ENCODE assay signal across 16 cellular contexts in the genomic region with DNA sequence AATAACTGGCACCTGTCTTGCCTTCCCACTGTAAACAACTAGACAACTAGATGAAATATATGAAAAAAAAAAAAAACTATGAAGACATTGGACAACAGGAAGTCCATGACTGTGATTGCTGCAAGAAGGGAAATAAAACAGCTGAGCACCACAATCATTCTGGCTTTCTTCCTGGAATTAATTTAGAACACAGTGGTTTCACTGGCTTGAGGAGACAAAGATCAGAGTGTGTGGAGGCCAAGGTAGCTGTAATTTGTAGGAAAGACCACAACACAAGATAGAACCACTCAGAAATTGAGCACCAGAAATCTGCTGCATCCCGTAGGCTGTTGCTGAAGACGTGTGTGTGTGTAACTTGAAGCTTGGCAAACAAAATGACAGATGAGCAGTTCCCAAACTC.
DNase-seq lines count a peak whose midpoint lies in the region; ATAC-seq and TF ChIP-seq lines count a peak whose summit lies in the region.
"Had no signal": no experiment of that assay in that cellular context is flagged by ENCODE, and none has a peak within 500 bp of the region (broad histone marks: within the 10 kb centered on the region; RNA-seq: fewer than 3 reads in every experiment).

No MANE protein-coding gene starts in this region.

- H3K9me3 Mint-ChIP-seq in natural killer cell treated with Interleukin-12 subunit alpha and Interleukin-12 subunit beta and Interleukin-15 and Interleukin-18, amount 100 ng/mL, for 72 hours, result no peaks in the 10 kb centered on the region

- H3K27ac ChIP-seq in esophagus muscularis mucosa (replicated peaks in 1 of 4) (peak overlapping the region; percentile 37 to 55 (median 51)), skeletal muscle tissue (ENCODE audit: low read depth, low read length) (peak overlapping the region; percentile 11)
- H3K27ac ChIP-seq: C4-2B, hepatocyte, SJSA1, testis had no signal

- 23% methylated on average over 2 of the region's 2 CpGs for WGBS in esophagus muscularis mucosa

- TF ChIP-seq EP300 in esophagus muscularis mucosa (IDR thresholded peaks at IDR 0.05), result no peak

- H3K4me3 Mint-ChIP-seq in natural killer cell treated with Interleukin-12 subunit alpha and Interleukin-12 subunit beta and Interleukin-15 and Interleukin-18, amount 100 ng/mL, for 72 hours, result no peak overlapping the region
- H3K4me3 Mint-ChIP-seq: activated CD4-positive, alpha-beta T cell treated with anti-CD3 and anti-CD28 coated beads for 36 hours; naive thymus-derived CD4-positive, alpha-beta T cell had no signal

- H3K27ac Mint-ChIP-seq in natural killer cell treated with Interleukin-12 subunit alpha and Interleukin-12 subunit beta and Interleukin-15 and Interleukin-18, amount 100 ng/mL, for 72 hours, result no peak overlapping the region
- H3K27ac Mint-ChIP-seq: activated CD4-positive, alpha-beta T cell treated with anti-CD3 and anti-CD28 coated beads for 36 hours; naive thymus-derived CD4-positive, alpha-beta T cell had no signal

- ATAC-seq in left lobe of liver (peak; percentile 11), GM18502 (IDR thresholded peaks at IDR 0.05; ENCODE audit: poor library complexity, unreplicated experiment) (no peak)
- no peak for ATAC-seq in natural killer cell treated with Interleukin-12 subunit alpha and Interleukin-12 subunit beta and Interleukin-15 and Interleukin-18, amount 100 ng/mL, for 72 hours
- ATAC-seq: activated CD4-positive, alpha-beta T cell treated with anti-CD3 and anti-CD28 coated beads for 36 hours; naive thymus-derived CD4-positive, alpha-beta T cell had no signal

- no peaks in the 10 kb centered on the region for H3K36me3 Mint-ChIP-seq in natural killer cell treated with Interleukin-12 subunit alpha and Interleukin-12 subunit beta and Interleukin-15 and Interleukin-18, amount 100 ng/mL, for 72 hours

- intact Hi-C loops in esophagus muscularis mucosa (cut with DNase I), result no loop called here

- H3K4me3 ChIP-seq in esophagus muscularis mucosa, result no peak overlapping the region
- no peak overlapping the region for H3K4me3 ChIP-seq in skeletal muscle tissue (ENCODE audit: low read length in 3 of 3)
- H3K4me3 ChIP-seq: hepatocyte, SJSA1, testis had no signal

- TF ChIP-seq CTCF in esophagus muscularis mucosa (IDR thresholded peaks at IDR 0.05), result no peak

- H3K4me1 ChIP-seq in esophagus muscularis mucosa (peaks cover 0 to 5% (median 0%) of the 10 kb centered on the region in 4 donors), skeletal muscle tissue (ENCODE audit: control insufficient read depth in 3 of 3, insufficient read depth in 3 of 3, low read length in 3 of 3) (no peaks in the 10 kb centered on the region)
- H3K4me1 ChIP-seq: SJSA1 had no signal

- no peaks in the 10 kb centered on the region for H3K4me1 Mint-ChIP-seq in natural killer cell treated with Interleukin-12 subunit alpha and Interleukin-12 subunit beta and Interleukin-15 and Interleukin-18, amount 100 ng/mL, for 72 hours (ENCODE audit: low read depth in 2 of 2)
- H3K4me1 Mint-ChIP-seq: activated CD4-positive, alpha-beta T cell treated with anti-CD3 and anti-CD28 coated beads for 36 hours; naive thymus-derived CD4-positive, alpha-beta T cell had no signal

- H3K27me3 Mint-ChIP-seq in natural killer cell treated with Interleukin-12 subunit alpha and Interleukin-12 subunit beta and Interleukin-15 and Interleukin-18, amount 100 ng/mL, for 72 hours, result no peaks in the 10 kb centered on the region
- H3K27me3 Mint-ChIP-seq: activated CD4-positive, alpha-beta T cell treated with anti-CD3 and anti-CD28 coated beads for 36 hours had no signal

- no peaks in the 10 kb centered on the region for H3K27me3 ChIP-seq in esophagus muscularis mucosa
- no peaks in the 10 kb centered on the region for H3K27me3 ChIP-seq in skeletal muscle tissue (ENCODE audit: control insufficient read depth in 3 of 3, insufficient read depth in 3 of 3, low read length in 3 of 3)
- H3K27me3 ChIP-seq: hepatocyte, SJSA1, testis had no signal

- H3K9me3 ChIP-seq in esophagus muscularis mucosa (peaks cover 0 to 14% (median 5%) of the 10 kb centered on the region in 4 donors), skeletal muscle tissue (ENCODE audit: control insufficient read depth in 3 of 3, low read length in 3 of 3) (no peaks in the 10 kb centered on the region)
- H3K9me3 ChIP-seq: SJSA1, testis had no signal

- H3K9ac ChIP-seq in skeletal muscle tissue (ENCODE audit: low read depth in 1 of 3, low read length in 3 of 3), result no peak overlapping the region

- peak; percentile 32 for DNase-seq in GM04504 (ENCODE audit: low read depth)
- DNase-seq in esophagus muscularis mucosa (ENCODE audit: extremely low spot score), result no peak
- no peak for DNase-seq in left lobe of liver (ENCODE audit: low spot score)
- no peak for DNase-seq in activated CD4-positive, CD25-positive, alpha-beta regulatory T cell treated with anti-CD3 and anti-CD28 coated beads, Interleukin-2, amount 50 U/mL, for 72 hours
- no peak for DNase-seq in NCI-H1105 treated with DMSO at 0.1 percent for 48 hours (lab: John Stamatoyannopoulos, UW)
- DNase-seq in natural killer cell treated with Interleukin-12 subunit alpha and Interleukin-12 subunit beta and Interleukin-15 and Interleukin-18, amount 100 ng/mL, for 72 hours (ENCODE audit: low spot score), result no peak
- DNase-seq: activated CD4-positive, alpha-beta T cell treated with anti-CD3 and anti-CD28 coated beads for 36 hours; naive thymus-derived CD4-positive, alpha-beta T cell; NCI-H1417; NCI-H2227 treated with DMSO at 0.1 percent for 48 hours; testis had no signal

- TF ChIP-seq POLR2A in esophagus muscularis mucosa (IDR thresholded peaks at IDR 0.05; ENCODE audit: low read depth), result no peak

- no peaks in the 10 kb centered on the region for H3K36me3 ChIP-seq in esophagus muscularis mucosa
- no peaks in the 10 kb centered on the region for H3K36me3 ChIP-seq in skeletal muscle tissue (ENCODE audit: control insufficient read depth in 3 of 3, insufficient read depth in 3 of 3, low read length in 3 of 3)
- H3K36me3 ChIP-seq: SJSA1 had no signal
